9 cellular contexts compared by ENCODE assay signal in genomic region chr14:37597538-37598084, GRCh38. TPM values are rescaled to one million over a fixed set of nuclear protein-coding genes. Genes with fewer than 3 reads are reported as not detected.
DNase-seq lines count a peak whose midpoint lies in the region; ATAC-seq and TF ChIP-seq lines count a peak whose summit lies in the region.
"Had no signal": no experiment of that assay in that cellular context is flagged by ENCODE, and none has a peak within 500 bp of the region (broad histone marks: within the 10 kb centered on the region; RNA-seq: fewer than 3 reads in every experiment).

No MANE protein-coding gene starts in this region.

- H3K9me3 ChIP-seq in neural progenitor cell (ENCODE audit: low read depth), result no peaks in the 10 kb centered on the region

- ATAC-seq in natural killer cell (no peak), HG03095 (IDR thresholded peaks at IDR 0.05; ENCODE audit: unreplicated experiment) (no peak)

- peak overlapping the region; percentile 79 for H3K4me2 ChIP-seq in neural progenitor cell

- H3K4me3 Mint-ChIP-seq in neural progenitor cell, result peak overlapping the region; percentile 74
- no peak overlapping the region for H3K4me3 Mint-ChIP-seq in natural killer cell
- H3K4me3 Mint-ChIP-seq: activated naive CD4-positive, alpha-beta T cell treated with anti-CD3 and anti-CD28 coated beads for 36 hours had no signal

- H3K4me1 ChIP-seq in neural progenitor cell, result peaks cover 24% of the 10 kb centered on the region

- H3K79me2 ChIP-seq in neural progenitor cell (ENCODE audit: low read depth), result no peaks in the 10 kb centered on the region

- H4K20me1 ChIP-seq in neural progenitor cell (ENCODE audit: low read depth), result peaks cover 57% of the 10 kb centered on the region

- peaks cover 56% of the 10 kb centered on the region for H3F3A ChIP-seq in neural progenitor cell (ENCODE audit: low read depth)

- H3K27me3 Mint-ChIP-seq in neural progenitor cell (ENCODE audit: insufficient read depth, low read depth) (peaks cover 86% of the 10 kb centered on the region), natural killer cell (ENCODE audit: low read depth in 2 of 2) (peaks cover 51 to 60% of the 10 kb centered on the region in 2 donors)

- H3K27ac Mint-ChIP-seq in neural progenitor cell, result no peak overlapping the region
- H3K27ac Mint-ChIP-seq in natural killer cell, result no peak overlapping the region

- H3K9me3 Mint-ChIP-seq in neural progenitor cell (no peaks in the 10 kb centered on the region), natural killer cell (peaks cover 0 to 2% of the 10 kb centered on the region in 2 donors)

- intact Hi-C loops in natural killer cell (cut with micrococcal nuclease), result no loop called here

- peak overlapping the region; percentile 27 for H2AFZ ChIP-seq in neural progenitor cell (replicated peaks)

- peak; percentile 68 for TF ChIP-seq CTCF in neural progenitor cell (IDR thresholded peaks at IDR 0.05)
- TF ChIP-seq CTCF in natural killer cell (IDR thresholded peaks at IDR 0.05), result no peak

- peaks cover 100% of the 10 kb centered on the region for H3K27me3 ChIP-seq in neural progenitor cell

- no peaks in the 10 kb centered on the region for H3K36me3 Mint-ChIP-seq in neural progenitor cell
- peaks cover 12% of the 10 kb centered on the region for H3K36me3 Mint-ChIP-seq in natural killer cell

- no peak overlapping the region for H3K9ac ChIP-seq in neural progenitor cell

- peak overlapping the region; percentile 45 for H3K4me3 ChIP-seq in neural progenitor cell

- no peaks in the 10 kb centered on the region for H3K36me3 ChIP-seq in neural progenitor cell

- peaks cover 39% of the 10 kb centered on the region for H3K4me1 Mint-ChIP-seq in neural progenitor cell
- H3K4me1 Mint-ChIP-seq in natural killer cell, result peaks cover 0 to 14% of the 10 kb centered on the region in 2 donors

- peak; percentile 71 for DNase-seq in DMS53 treated with DMSO at 0.1 percent for 48 hours (lab: John Stamatoyannopoulos, UW; ENCODE audit: unreplicated experiment)
- DNase-seq in NCI-H187 treated with DMSO at 0.1 percent for 48 hours (lab: John Stamatoyannopoulos, UW), result peak; percentile 33
- no peak for DNase-seq in epithelial cell of prostate (ENCODE audit: low read depth, low spot score)
- DNase-seq in neural progenitor cell (ENCODE audit: low spot score), result peak; percentile 81
- no peak for DNase-seq in natural killer cell
- no peak for DNase-seq in OCI-M1 (lab: John Stamatoyannopoulos, UW)
- DNase-seq in stimulated activated CD4-positive, alpha-beta T cell treated with anti-CD3 and anti-CD28 coated beads, Interleukin-2, amount 100 ng/mL, for 48 hours, result no peak
- DNase-seq: activated naive CD4-positive, alpha-beta T cell treated with anti-CD3 and anti-CD28 coated beads for 36 hours had no signal

- H3K27ac ChIP-seq in epithelial cell of prostate (peak overlapping the region; percentile 97), neural progenitor cell (no peak overlapping the region)

RNA-seq across cellular contexts. Expression of gene TTC6, which starts 2.2 kb away (rescaled TPM):
- 0.06 and 2.6 TPM in 2 replicates for total RNA-seq in neural progenitor cell (ENCODE audit: low replicate concordance)
- not detected for total RNA-seq in natural killer cell
- total RNA-seq: activated naive CD4-positive, alpha-beta T cell treated with anti-CD3 and anti-CD28 coated beads for 36 hours had no signal

RNA-seq across cellular contexts. Expression of gene FOXA1, which starts 2.6 kb away (rescaled TPM):
- total RNA-seq in neural progenitor cell (ENCODE audit: low replicate concordance) (0.06 and 0.99 TPM in 2 replicates), natural killer cell (not detected)
- total RNA-seq: activated naive CD4-positive, alpha-beta T cell treated with anti-CD3 and anti-CD28 coated beads for 36 hours had no signal

Comparison
In these comparisons a context has a peak if more than half of its experiments do, and no peak if none do; other contexts are left out.
1. DNase-seq: peak in DMS53 treated with DMSO at 0.1 percent for 48 hours (single experiment), NCI-H187 treated with DMSO at 0.1 percent for 48 hours (single experiment) and neural progenitor cell (single experiment); none in epithelial cell of prostate (single experiment), natural killer cell (single experiment), OCI-M1 (single experiment) and stimulated activated CD4-positive, alpha-beta T cell treated with anti-CD3 and anti-CD28 coated beads, Interleukin-2, amount 100 ng/mL, for 48 hours (0 of 2).